1 cellular context compared by ENCODE assay signal in genomic region chr20:33351696-33352095, GRCh38.
TF ChIP-seq lines count a peak whose summit lies in the region.

No MANE protein-coding gene starts in this region.

TF ChIP-seq in GM23338, 12 proteins besides CTCF, POLR2A, EP300 and RAD21 (continued from another document):
- TF ChIP-seq ZNF462 (CRISPR knock-in tag; IDR thresholded peaks at IDR 0.05), result no peak
- no peak for TF ChIP-seq JUNB (IDR thresholded peaks at IDR 0.05; ENCODE audit: unreplicated experiment)
- TF ChIP-seq POLR2AphosphoS5 (IDR thresholded peaks at IDR 0.05; ENCODE audit: low read depth), result no peak
- no peak for TF ChIP-seq EZH2 (IDR thresholded peaks at IDR 0.05; ENCODE audit: low read depth, unreplicated experiment)
- no peak for TF ChIP-seq EZH2phosphoT487 (IDR thresholded peaks at IDR 0.05; ENCODE audit: unreplicated experiment)
- no peak for TF ChIP-seq NANOG (IDR thresholded peaks at IDR 0.05; ENCODE audit: borderline replicate concordance)
- no peak for TF ChIP-seq ETS1 (IDR thresholded peaks at IDR 0.05)
- TF ChIP-seq REST (IDR thresholded peaks at IDR 0.05; ENCODE audit: unreplicated experiment), result no peak
- no peak for TF ChIP-seq STAT1 (IDR thresholded peaks at IDR 0.05; ENCODE audit: unreplicated experiment)
- TF ChIP-seq CREB1 (CRISPR knock-in tag; IDR thresholded peaks at IDR 0.05; ENCODE audit: low read depth), result no peak
- TF ChIP-seq ZNF114 (CRISPR knock-in tag; IDR thresholded peaks at IDR 0.05), result no peak
TF ChIP-seq in GM23338: peak in this region for 0.
